In genomic region chr12:65891987-65892481, GRCh38 we compare ENCODE assay signal across 8 cellular contexts.
DNase-seq lines count a peak whose midpoint lies in the region; ATAC-seq and TF ChIP-seq lines count a peak whose summit lies in the region.

No MANE protein-coding gene starts in this region.

- no peak overlapping the region for H3K4me3 Mint-ChIP-seq in activated CD4-positive, alpha-beta memory T cell treated with anti-CD3 and anti-CD28 coated beads, Interleukin-2, amount 10 ng/mL, durations not matched to agents 7 days and 5 days

- CTCF ChIA-PET in activated CD4-positive, alpha-beta memory T cell treated with anti-CD3 and anti-CD28 coated beads, Interleukin-2, amount 10 ng/mL, durations not matched to agents 7 days and 5 days (lab: Charles Lee): no interaction called here

- POLR2A ChIA-PET in activated CD4-positive, alpha-beta memory T cell treated with anti-CD3 and anti-CD28 coated beads, Interleukin-2, amount 10 ng/mL, durations not matched to agents 7 days and 5 days (lab: Charles Lee): no interaction called here

- H3K27ac Mint-ChIP-seq in activated CD4-positive, alpha-beta memory T cell treated with anti-CD3 and anti-CD28 coated beads, Interleukin-2, amount 10 ng/mL, durations not matched to agents 7 days and 5 days: no peak overlapping the region

- no peak overlapping the region for H3K27ac ChIP-seq in dorsolateral prefrontal cortex

- H3K4me3 ChIP-seq in dorsolateral prefrontal cortex: peak overlapping the region in 22 of 59 donors; percentile 1 to 48 (median 20)

- TF ChIP-seq CTCF in dorsolateral prefrontal cortex (IDR thresholded peaks at IDR 0.05 in 54 of 56, conservative IDR thresholded peaks at IDR 0.05 in 2 of 56; ENCODE audit: low read depth in 1 of 56, partially characterized antibody in 56 of 56): no peak

- H3K27me3 ChIP-seq in dorsolateral prefrontal cortex: peaks cover 0 to 61% (median 12%) of the 10 kb centered on the region in 45 donors

- no peak for ATAC-seq in HG03439 (IDR thresholded peaks at IDR 0.05; ENCODE audit: unreplicated experiment)

- H3K9me3 Mint-ChIP-seq in activated CD4-positive, alpha-beta memory T cell treated with anti-CD3 and anti-CD28 coated beads, Interleukin-2, amount 10 ng/mL, durations not matched to agents 7 days and 5 days: no peaks in the 10 kb centered on the region

- no peaks in the 10 kb centered on the region for H3K36me3 Mint-ChIP-seq in activated CD4-positive, alpha-beta memory T cell treated with anti-CD3 and anti-CD28 coated beads, Interleukin-2, amount 10 ng/mL, durations not matched to agents 7 days and 5 days (ENCODE audit: low read depth)

- peaks cover 15% of the 10 kb centered on the region for H3K27me3 Mint-ChIP-seq in activated CD4-positive, alpha-beta memory T cell treated with anti-CD3 and anti-CD28 coated beads, Interleukin-2, amount 10 ng/mL, durations not matched to agents 7 days and 5 days

- intact Hi-C loops in dorsolateral prefrontal cortex (cut with DNase I): no loop called here

- DNase-seq in A172 (ENCODE audit: low spot score): peak; percentile 94
- peak; percentile 97 for DNase-seq in NCI-H226
- peak in 7 of 10 donors; percentile 24 to 70 (median 57) for DNase-seq in dorsolateral prefrontal cortex
- DNase-seq in middle frontal gyrus (ENCODE audit: extremely low spot score, low spot score): peak; percentile 22
- no peak for DNase-seq in D341Med (ENCODE audit: low spot score)
- DNase-seq in NCI-H1694 treated with DMSO at 0.1 percent for 48 hours (lab: John Stamatoyannopoulos, UW): no peak
- DNase-seq in activated CD4-positive, alpha-beta memory T cell treated with anti-CD3 and anti-CD28 coated beads, Interleukin-2, amount 10 ng/mL, durations not matched to agents 7 days and 5 days: no peak

- H3K4me1 Mint-ChIP-seq in activated CD4-positive, alpha-beta memory T cell treated with anti-CD3 and anti-CD28 coated beads, Interleukin-2, amount 10 ng/mL, durations not matched to agents 7 days and 5 days: no peaks in the 10 kb centered on the region

Comparison
In these comparisons a context has a peak if more than half of its experiments do, and no peak if none do; other contexts are left out.
1. DNase-seq: peak in A172 (single experiment), NCI-H226 (single experiment), dorsolateral prefrontal cortex (7 of 10) and middle frontal gyrus (single experiment); none in D341Med (single experiment), NCI-H1694 treated with DMSO at 0.1 percent for 48 hours (single experiment) and activated CD4-positive, alpha-beta memory T cell treated with anti-CD3 and anti-CD28 coated beads, Interleukin-2, amount 10 ng/mL, durations not matched to agents 7 days and 5 days (single experiment).